Comparison of ENCODE assay signal across 8 cellular contexts in the genomic region with DNA sequence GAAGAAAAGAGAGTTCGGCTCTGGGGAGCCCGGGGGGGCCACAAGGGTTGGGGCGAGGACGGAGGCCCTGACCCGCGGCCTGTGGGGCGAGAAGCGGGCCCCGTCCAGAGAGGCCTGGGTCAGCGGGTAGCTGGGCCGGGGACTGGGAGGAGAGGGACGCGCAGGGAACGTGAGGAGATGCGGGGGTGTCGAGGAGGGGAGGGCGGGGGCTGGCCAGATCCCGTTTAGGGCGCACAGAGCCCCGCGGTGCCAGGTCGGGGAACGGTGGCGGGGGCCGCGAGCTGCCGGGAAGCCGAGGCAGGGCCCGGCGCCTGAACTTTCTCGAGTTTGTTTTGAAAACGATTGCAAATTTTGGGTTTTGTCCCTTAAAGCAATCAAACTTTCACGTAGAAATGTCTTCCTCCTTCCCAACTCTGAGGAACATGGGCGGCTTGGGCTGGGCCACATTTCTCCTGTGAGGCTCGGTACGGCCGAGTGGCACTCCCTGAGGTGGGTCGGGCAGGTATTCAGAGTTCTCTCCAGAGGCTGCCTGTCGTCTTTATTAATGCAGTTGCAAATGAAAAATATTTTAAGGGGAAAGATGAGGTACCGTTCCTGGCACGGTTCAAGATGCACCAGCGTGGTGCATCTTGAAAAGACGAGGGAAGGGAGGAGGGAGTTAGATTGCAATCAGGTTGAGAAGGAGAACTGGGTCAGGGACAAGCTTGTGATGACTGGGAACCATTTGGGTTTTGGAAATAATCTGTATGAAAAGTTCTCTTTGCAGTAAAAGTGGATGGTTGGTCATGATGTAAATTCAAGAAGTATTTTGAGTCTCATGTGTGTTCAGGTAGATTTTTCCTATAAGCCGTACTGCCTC. TPM values are rescaled to one million over a fixed set of nuclear protein-coding genes. Genes with fewer than 3 reads are reported as not detected.
DNase-seq lines count a peak whose midpoint lies in the region; TF ChIP-seq lines count a peak whose summit lies in the region.

No MANE protein-coding gene starts in this region.

- H3K4me3 ChIP-seq in fibroblast of villous mesenchyme (ENCODE audit: low read depth, low read length): peak overlapping the region; percentile 87
- H3K4me3 ChIP-seq in neuron (ENCODE audit: low read length): peak overlapping the region; percentile 90

- H3K4me3 Mint-ChIP-seq in IgD-negative memory B cell: peak overlapping the region; percentile 95 to 99 (median 98)

- no peaks in the 10 kb centered on the region for H3K36me3 ChIP-seq in neuron (ENCODE audit: insufficient read depth, low read length)

- peaks cover 20 to 27% (median 26%) of the 10 kb centered on the region in 3 donors for H3K4me1 Mint-ChIP-seq in IgD-negative memory B cell

- no peak for TF ChIP-seq CTCF in fibroblast of villous mesenchyme (IDR thresholded peaks at IDR 0.05; ENCODE audit: insufficient read depth, low read depth, low read length)

- H3K27me3 ChIP-seq in neuron (ENCODE audit: insufficient read depth, low read length): no peaks in the 10 kb centered on the region

- no peaks in the 10 kb centered on the region for H3K9me3 ChIP-seq in neuron (ENCODE audit: low read length)

- no peaks in the 10 kb centered on the region for H3K27me3 Mint-ChIP-seq in IgD-negative memory B cell

- peak overlapping the region; percentile 96 for H2AFZ ChIP-seq in neuron (ENCODE audit: low read depth, low read length)

- H3K36me3 Mint-ChIP-seq in IgD-negative memory B cell: peaks cover 2% of the 10 kb centered on the region

- peaks cover 19% of the 10 kb centered on the region for H3K4me1 ChIP-seq in neuron (ENCODE audit: insufficient read depth, low read length)

- DNase-seq in EH (ENCODE audit: low read depth) (peak; percentile 40), fibroblast of villous mesenchyme (ENCODE audit: low read depth) (no peak), GM19238 (ENCODE audit: insufficient read length, low spot score) (no peak), NOMO-1 treated with DMSO at 0.1 percent for 48 hours (lab: John Stamatoyannopoulos, UW; ENCODE audit: unreplicated experiment) (no peak)
- DNase-seq in activated CD8-positive, alpha-beta memory T cell treated with anti-CD3 and anti-CD28 coated beads, Interleukin-2, amount 50 U/mL, for 4 hours: peak; percentile 30
- DNase-seq in NK-92 treated with Interleukin-12 subunit alpha and Interleukin-12 subunit beta, amount 100 ng/mL, for 24 hours (lab: John Stamatoyannopoulos, UW): no peak

- H3K27ac Mint-ChIP-seq in IgD-negative memory B cell: peak overlapping the region in 1 of 3 donors; percentile 51

- no peaks in the 10 kb centered on the region for H3K9me3 Mint-ChIP-seq in IgD-negative memory B cell

RNA-seq across cellular contexts. Expression of a gene that starts 1.0 kb away (rescaled TPM):
- polyA plus RNA-seq in IgD-negative memory B cell: 15.4 TPM
- 19.0 and 22.5 TPM in 2 replicates for total RNA-seq in fibroblast of villous mesenchyme

Comparison
In these comparisons a context has a peak if more than half of its experiments do, and no peak if none do; other contexts are left out.
1. DNase-seq: peak in EH (single experiment) and activated CD8-positive, alpha-beta memory T cell treated with anti-CD3 and anti-CD28 coated beads, Interleukin-2, amount 50 U/mL, for 4 hours (single experiment); none in fibroblast of villous mesenchyme (single experiment), NK-92 treated with Interleukin-12 subunit alpha and Interleukin-12 subunit beta, amount 100 ng/mL, for 24 hours (single experiment), GM19238 (single experiment) and NOMO-1 treated with DMSO at 0.1 percent for 48 hours (single experiment).